ENCODE assay signal across 8 cellular contexts in genomic region chr11:47564933-47565339, GRCh38. TPM values are rescaled to one million over a fixed set of nuclear protein-coding genes. Genes with fewer than 3 reads are reported as not detected.
DNase-seq lines count a peak whose midpoint lies in the region; ATAC-seq and TF ChIP-seq lines count a peak whose summit lies in the region.

No MANE protein-coding gene starts in this region.

- intact Hi-C loops in testis (cut with DNase I; ENCODE audit: low total_unique reads) = no loop called here

- H3K9me3 Mint-ChIP-seq in activated naive CD8-positive, alpha-beta T cell (ENCODE audit: low read depth) = no peaks in the 10 kb centered on the region

- H3K9me3 ChIP-seq in BE2C = no peaks in the 10 kb centered on the region
- peaks cover 3% of the 10 kb centered on the region for H3K9me3 ChIP-seq in iPS-18c (ENCODE audit: control insufficient read depth, insufficient read depth, low read length)
- H3K9me3 ChIP-seq in testis = no peaks in the 10 kb centered on the region

- no peak for TF ChIP-seq POLR2A in testis (IDR thresholded peaks at IDR 0.05)

- ATAC-seq in HG02588 (IDR thresholded peaks at IDR 0.05; ENCODE audit: unreplicated experiment) = peak; percentile 15

- H3K4me3 Mint-ChIP-seq in activated naive CD8-positive, alpha-beta T cell = peak overlapping the region; percentile 82

- H3K27ac ChIP-seq in testis = peak overlapping the region; percentile 13 to 62

- no peaks in the 10 kb centered on the region for H3K27me3 Mint-ChIP-seq in activated naive CD8-positive, alpha-beta T cell

- H3K36me3 ChIP-seq in BE2C (no peaks in the 10 kb centered on the region), testis (ENCODE audit: low read depth, missing control alignments) (no peaks in the 10 kb centered on the region)

- no peaks in the 10 kb centered on the region for H3K27me3 ChIP-seq in BE2C
- no peaks in the 10 kb centered on the region for H3K27me3 ChIP-seq in testis

- TF ChIP-seq CTCF in BE2C (IDR thresholded peaks at IDR 0.05; ENCODE audit: low read depth, low read length) = no peak
- TF ChIP-seq CTCF in testis (IDR thresholded peaks at IDR 0.05) = no peak

- peak overlapping the region; percentile 83 for H3K27ac Mint-ChIP-seq in activated naive CD8-positive, alpha-beta T cell

- H3K36me3 Mint-ChIP-seq in activated naive CD8-positive, alpha-beta T cell = peaks cover 2% of the 10 kb centered on the region

- 10 to 14% methylated on average over 7 to 10 of the region's 11 CpGs for WGBS in testis, 2 donors

- peaks cover 20% of the 10 kb centered on the region for H3K4me1 Mint-ChIP-seq in activated naive CD8-positive, alpha-beta T cell (ENCODE audit: low read depth)

- H3K4me3 ChIP-seq in BE2C (ENCODE audit: low read depth, low read length) (peak overlapping the region; percentile 73), iPS-18c (ENCODE audit: insufficient read depth, low read depth, low read length) (peak overlapping the region; percentile 93), testis (peak overlapping the region; percentile 68 to 76)

- DNase-seq in BE2C = no peak
- DNase-seq in testis = no peak
- DNase-seq in activated CD8-positive, alpha-beta memory T cell treated with anti-CD3 and anti-CD28 coated beads, Interleukin-2, amount 50 U/mL, for 4 hours = no peak
- DNase-seq in stimulated activated CD4-positive, alpha-beta T cell treated with anti-CD3 and anti-CD28 coated beads, Interleukin-12 subunit alpha, Interleukin-12 subunit beta, amount 100 ng/mL, for 4 hours = no peak
- no peak for DNase-seq in mesenteric fat pad (ENCODE audit: low spot score)

- H3K4me1 ChIP-seq in BE2C = no peaks in the 10 kb centered on the region
- peaks cover 4% of the 10 kb centered on the region for H3K4me1 ChIP-seq in testis

RNA-seq across cellular contexts. Expression of gene PTPMT1, which starts 0.5 kb away (rescaled TPM):
- polyA plus RNA-seq in BE2C (2012; ENCODE audit: insufficient read depth, insufficient read length, low read depth) = 41.0 TPM
- 100 to 1,000 TPM; 204 to 239 TPM for total RNA-seq in testis
- 172 TPM for polyA plus RNA-seq in testis (ENCODE audit: insufficient read depth, low read depth, low replicate concordance)
- total RNA-seq in mesenteric fat pad = 50.7 TPM

RNA-seq across cellular contexts. Expression of gene CELF1, which starts 12.0 kb away (rescaled TPM):
- polyA plus RNA-seq in BE2C (2012; ENCODE audit: insufficient read depth, insufficient read length, low read depth) = 25.5 TPM
- total RNA-seq in testis (100 to 1,000 TPM; 193 to 208 TPM), mesenteric fat pad (127 TPM)
- 74.3 TPM for polyA plus RNA-seq in testis (ENCODE audit: insufficient read depth, low read depth, low replicate concordance)

RNA-seq across cellular contexts. Expression of gene KBTBD4, which starts 13.8 kb away (rescaled TPM):
- polyA plus RNA-seq in BE2C (2012; ENCODE audit: insufficient read depth, insufficient read length, low read depth) = 24.4 TPM
- 10 to 100 TPM; 27.8 to 35.5 TPM for total RNA-seq in testis
- polyA plus RNA-seq in testis (ENCODE audit: insufficient read depth, low read depth, low replicate concordance) = 35.9 TPM
- total RNA-seq in mesenteric fat pad = 12.6 TPM

RNA-seq across cellular contexts. Expression of gene NDUFS3, which starts 13.9 kb away (rescaled TPM):
- 130 TPM for polyA plus RNA-seq in BE2C (2012; ENCODE audit: insufficient read depth, insufficient read length, low read depth)
- 10 to 100 TPM; 69.8 to 88.5 TPM for total RNA-seq in testis
- polyA plus RNA-seq in testis (ENCODE audit: insufficient read depth, low read depth, low replicate concordance) = 121 TPM
- 72.8 TPM for total RNA-seq in mesenteric fat pad

RNA-seq across cellular contexts. Expression of gene FAM180B, which starts 21.5 kb away (rescaled TPM):
- polyA plus RNA-seq in BE2C (2012; ENCODE audit: insufficient read depth, insufficient read length, low read depth) = not detected
- total RNA-seq in testis (not detected), mesenteric fat pad (0.55 TPM)
- 1.1 TPM for polyA plus RNA-seq in testis (ENCODE audit: insufficient read depth, low read depth, low replicate concordance)
